ENCODE assay signal across 15 cellular contexts in the genomic region with DNA sequence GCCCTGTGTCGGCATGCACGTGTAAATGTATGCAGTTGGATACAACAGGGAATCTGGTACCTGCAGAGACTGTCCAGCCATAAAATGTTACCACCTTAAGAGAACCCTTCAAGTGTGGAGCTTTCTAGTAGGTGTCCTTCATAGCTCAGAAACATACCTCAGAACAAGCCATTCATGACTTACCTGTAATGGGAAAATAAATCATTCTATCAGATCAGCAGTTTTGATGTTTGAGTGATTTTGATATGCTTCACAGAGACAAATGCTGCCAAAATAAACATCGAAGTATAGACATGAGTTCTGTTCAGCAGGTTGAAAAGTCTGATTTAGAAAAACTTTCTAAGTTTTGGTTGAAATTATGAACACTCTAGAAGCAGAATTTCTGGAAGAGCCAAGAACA.
DNase-seq lines count a peak whose midpoint lies in the region; ATAC-seq, FAIRE-seq and TF ChIP-seq lines count a peak whose summit lies in the region.
"Had no signal": no experiment of that assay in that cellular context is flagged by ENCODE, and none has a peak within 500 bp of the region (broad histone marks: within the 10 kb centered on the region; RNA-seq: fewer than 3 reads in every experiment).

No MANE protein-coding gene starts in this region.

- intact Hi-C loops in tibial artery (cut with DNase I; ENCODE audit: low total_unique reads) = no loop called here

- H3K79me2 ChIP-seq in parathyroid adenoma = no peaks in the 10 kb centered on the region

- H3K36me3 ChIP-seq in parathyroid adenoma (ENCODE audit: control insufficient read depth, insufficient read depth, low read length) = no peaks in the 10 kb centered on the region
- peaks cover 6 to 18% (median 15%) of the 10 kb centered on the region in 3 donors for H3K36me3 ChIP-seq in tibial artery

- H3K27ac ChIP-seq in parathyroid adenoma (peak overlapping the region; percentile 49), tibial artery (no peak overlapping the region)
- H3K27ac ChIP-seq: BLaER1 treated with 17β-estradiol and CSF1 and Interleukin-3, amounts not matched to agents 10 nM and 100 nM had no signal

- DNase-seq in iPS-NIHi11 (ENCODE audit: low spot score) = peak; percentile 15
- DNase-seq in AG08395 (ENCODE audit: low spot score) = no peak
- no peak for DNase-seq in tibial artery
- DNase-seq in GF-D8 (lab: John Stamatoyannopoulos, UW) = no peak
- DNase-seq: 8988T; CD8-positive, alpha-beta T cell; GDM1; H9 had no signal

- peak overlapping the region; percentile 38 for H3K4me2 ChIP-seq in parathyroid adenoma (ENCODE audit: low read length)
- H3K4me2 ChIP-seq: BLaER1 treated with 17β-estradiol and CSF1 and Interleukin-3, amounts not matched to agents 10 nM and 100 nM had no signal

- H3K4me1 ChIP-seq in parathyroid adenoma (peaks cover 17% of the 10 kb centered on the region), tibial artery (no peaks in the 10 kb centered on the region)
- H3K4me1 ChIP-seq: BLaER1 treated with 17β-estradiol and CSF1 and Interleukin-3, amounts not matched to agents 10 nM and 100 nM had no signal

- H3K4me3 ChIP-seq in parathyroid adenoma (ENCODE audit: low read depth, low read length) (peak overlapping the region; percentile 1), tibial artery (no peak overlapping the region)
- H3K4me3 ChIP-seq: BLaER1 treated with 17β-estradiol and CSF1 and Interleukin-3, amounts not matched to agents 10 nM and 100 nM had no signal

- FAIRE-seq in G401.6 (lab: Jason Lieb, UNC) = peak; percentile 11
- FAIRE-seq: D721Med, H1, HepG2 had no signal

- H3K27me3 ChIP-seq in parathyroid adenoma (ENCODE audit: control insufficient read depth, insufficient read depth, low read length) = no peaks in the 10 kb centered on the region
- H3K27me3 ChIP-seq in tibial artery = no peaks in the 10 kb centered on the region
- H3K27me3 ChIP-seq: BLaER1 treated with 17β-estradiol and CSF1 and Interleukin-3, amounts not matched to agents 10 nM and 100 nM had no signal

- no peak overlapping the region for H3K9ac ChIP-seq in parathyroid adenoma
- H3K9ac ChIP-seq: BLaER1 treated with 17β-estradiol and CSF1 and Interleukin-3, amounts not matched to agents 10 nM and 100 nM had no signal

- no peak for TF ChIP-seq CTCF in parathyroid adenoma (IDR thresholded peaks at IDR 0.05)
- TF ChIP-seq CTCF in tibial artery (IDR thresholded peaks at IDR 0.05) = no peak

- H3K9me3 ChIP-seq in parathyroid adenoma (ENCODE audit: control insufficient read depth, low read length) = no peaks in the 10 kb centered on the region
- H3K9me3 ChIP-seq in tibial artery = no peaks in the 10 kb centered on the region
- H3K9me3 ChIP-seq: BLaER1 treated with 17β-estradiol and CSF1 and Interleukin-3, amounts not matched to agents 10 nM and 100 nM had no signal

- ATAC-seq in HG02642 (IDR thresholded peaks at IDR 0.05; ENCODE audit: poor library complexity, unreplicated experiment) = no peak
- ATAC-seq: CD8-positive, alpha-beta T cell; HepG2 had no signal

- no peak overlapping the region for H2AFZ ChIP-seq in parathyroid adenoma
